In genomic region chr11:118922745-118923627, GRCh38 we compare ENCODE assay signal across 8 cellular contexts. TPM values are rescaled to one million over a fixed set of nuclear protein-coding genes. Genes with fewer than 3 reads are reported as not detected.
A peak's percentile ranks its signal among the peaks of the same experiment; 100 is the strongest.
DNase-seq lines count a peak whose midpoint lies in the region; ATAC-seq and TF ChIP-seq lines count a peak whose summit lies in the region.

No MANE protein-coding gene starts in this region.

- no peak overlapping the region for H3K9ac ChIP-seq in trophoblast cell (ENCODE audit: low read length)

- no peaks in the 10 kb centered on the region for H3K9me3 ChIP-seq in CD8-positive, alpha-beta T cell (ENCODE audit: low read length)
- H3K9me3 ChIP-seq in trophoblast cell (ENCODE audit: insufficient read depth, low read depth, low read length): no peaks in the 10 kb centered on the region

- H2AFZ ChIP-seq in trophoblast cell (ENCODE audit: insufficient read depth, low read length, poor library complexity): peak overlapping the region; percentile 12

- H4K8ac ChIP-seq in trophoblast cell (ENCODE audit: low read depth, low read length): peak overlapping the region; percentile 30

- H3K23ac ChIP-seq in trophoblast cell (ENCODE audit: low read length): no peak overlapping the region

- peak overlapping the region; percentile 95 for H3K4me3 ChIP-seq in CD8-positive, alpha-beta T cell (ENCODE audit: low read depth, low read length)
- H3K4me3 ChIP-seq in fibroblast of mammary gland (ENCODE audit: control insufficient read depth, low read depth, low read length) (peak overlapping the region; percentile 97), trophoblast cell (ENCODE audit: low read depth, low read length) (peak overlapping the region; percentile 99)

- no peaks in the 10 kb centered on the region for H3K36me3 ChIP-seq in CD8-positive, alpha-beta T cell (ENCODE audit: insufficient read depth, low read length)
- peaks cover 2 to 5% of the 10 kb centered on the region in 2 experiments for H3K36me3 ChIP-seq in trophoblast cell (ENCODE audit: control insufficient read depth in 1 of 2, insufficient read depth in 2 of 2, low read length in 2 of 2)

- H4K12ac ChIP-seq in trophoblast cell (ENCODE audit: low read depth, low read length): no peak overlapping the region

- CTCF ChIA-PET in CD8-positive, alpha-beta T cell (lab: Charles Lee): interaction anchor here (0.6 to 2.7 kb wide), 8 partner anchors 33 to 234 kb away, joined by 3 to 10 read pairs (median 6); partner anchors contain the start of genes DDX6 and UPK2

- peaks cover 68% of the 10 kb centered on the region for H3K79me1 ChIP-seq in trophoblast cell (ENCODE audit: low read length)

- no peaks in the 10 kb centered on the region for H3K27me3 Mint-ChIP-seq in CD8-positive, alpha-beta T cell (ENCODE audit: low read depth)

- H3K14ac ChIP-seq in trophoblast cell (ENCODE audit: low read length): peak overlapping the region; percentile 80

- H3K27ac ChIP-seq in CD8-positive, alpha-beta T cell (ENCODE audit: low read depth, low read length): peak overlapping the region; percentile 88
- H3K27ac ChIP-seq in VCaP (peak overlapping the region; percentile 97), trophoblast cell (ENCODE audit: low read depth, low read length) (peak overlapping the region; percentile 99)

- H3K79me2 ChIP-seq in trophoblast cell (ENCODE audit: control insufficient read depth, insufficient read depth, low read length, poor library complexity): peaks cover 57% of the 10 kb centered on the region

- DNase-seq in CD8-positive, alpha-beta T cell: peak in 3 of 7 experiments; percentile 26 to 53 (median 27)
- DNase-seq in fibroblast of mammary gland (ENCODE audit: low read depth) (no peak), trophoblast cell (no peak), SIG-M5 treated with dmso at 0.1 percent for 504 hours (lab: John Stamatoyannopoulos, UW; ENCODE audit: unreplicated experiment) (no peak), DMS79 (lab: John Stamatoyannopoulos, UW) (no peak), MV-4-11 (lab: John Stamatoyannopoulos, UW) (no peak)

- H3K4me1 ChIP-seq in CD8-positive, alpha-beta T cell (ENCODE audit: insufficient read depth, low read length): peaks cover 47% of the 10 kb centered on the region
- peaks cover 46 to 59% of the 10 kb centered on the region in 2 experiments for H3K4me1 ChIP-seq in trophoblast cell (ENCODE audit: control insufficient read depth in 1 of 2, insufficient read depth in 2 of 2, low read length in 2 of 2)

- H3K4me3 Mint-ChIP-seq in CD8-positive, alpha-beta T cell: peak overlapping the region; percentile 100

- no peaks in the 10 kb centered on the region for H3K9me3 Mint-ChIP-seq in CD8-positive, alpha-beta T cell

- peaks cover 56% of the 10 kb centered on the region for H3K4me1 Mint-ChIP-seq in CD8-positive, alpha-beta T cell (ENCODE audit: low read depth)

- H3K18ac ChIP-seq in trophoblast cell (ENCODE audit: low read length): peak overlapping the region; percentile 88

- WGBS in trophoblast cell (ENCODE audit: extremely low coverage, insufficient coverage, insufficient read length): no CpG with 5 or more reads among the region's 9 CpGs

- H3K36me3 Mint-ChIP-seq in CD8-positive, alpha-beta T cell: peaks cover 49% of the 10 kb centered on the region

- no peak for ATAC-seq in CD8-positive, alpha-beta T cell
- no peak for ATAC-seq in GM21737 (IDR thresholded peaks at IDR 0.05; ENCODE audit: unreplicated experiment)

- H3K4ac ChIP-seq in trophoblast cell (ENCODE audit: low read depth, low read length): peak overlapping the region; percentile 99

- peak overlapping the region; percentile 90 for H3K4me2 ChIP-seq in trophoblast cell (ENCODE audit: low read length)

- H3K27me3 ChIP-seq in CD8-positive, alpha-beta T cell (ENCODE audit: insufficient read depth, low read length): no peaks in the 10 kb centered on the region
- H3K27me3 ChIP-seq in trophoblast cell (ENCODE audit: insufficient read depth, low read length): no peaks in the 10 kb centered on the region

- peak overlapping the region; percentile 63 for H2BK5ac ChIP-seq in trophoblast cell (ENCODE audit: low read depth, low read length, poor library complexity)

- no peak for TF ChIP-seq CTCF in CD8-positive, alpha-beta T cell (IDR thresholded peaks at IDR 0.05)
- TF ChIP-seq CTCF in VCaP (conservative IDR thresholded peaks at IDR 0.05) (no peak), fibroblast of mammary gland (conservative IDR thresholded peaks at IDR 0.05; ENCODE audit: control insufficient read depth, insufficient read depth, low read depth, low read length) (no peak)

- peak overlapping the region; percentile 58 for H2BK12ac ChIP-seq in trophoblast cell (ENCODE audit: low read length)

- H2AK5ac ChIP-seq in trophoblast cell (ENCODE audit: low read length): peak overlapping the region; percentile 83

- intact Hi-C loops in CD8-positive, alpha-beta T cell (cut with DNase I, micrococcal nuclease): no loop called here

- peak overlapping the region; percentile 99 for H3K27ac Mint-ChIP-seq in CD8-positive, alpha-beta T cell

- POLR2A ChIA-PET in CD8-positive, alpha-beta T cell (lab: Charles Lee): interaction anchor here (1.0 to 5.9 kb wide), 6 partner anchors 11 to 133 kb away, joined by 3 to 201 read pairs (median 8); partner anchors contain the start of gene DDX6

- H2BK120ac ChIP-seq in trophoblast cell (ENCODE audit: insufficient read depth, low read length, poor library complexity): peak overlapping the region; percentile 77

- H4K91ac ChIP-seq in trophoblast cell (ENCODE audit: low read depth, low read length): peak overlapping the region; percentile 78

RNA-seq across cellular contexts. Expression of gene BCL9L, which starts 2.7 kb away (rescaled TPM):
- 100 to 1,000 TPM; 437 to 439 TPM for total RNA-seq in CD8-positive, alpha-beta T cell
- polyA plus RNA-seq in trophoblast cell (2013): 187 and 191 TPM in 2 replicates

RNA-seq across cellular contexts. Expression of gene UPK2, which starts 33.1 kb away (rescaled TPM):
- not detected for total RNA-seq in CD8-positive, alpha-beta T cell
- 2.8 and 3.2 TPM in 2 replicates for polyA plus RNA-seq in trophoblast cell (2013)

RNA-seq across cellular contexts. Expression of gene CXCR5, which starts 39.3 kb away (rescaled TPM):
- 1 to 10 TPM; 7.6 to 8.0 TPM for total RNA-seq in CD8-positive, alpha-beta T cell
- 0.03 and 0.06 TPM in 2 replicates for polyA plus RNA-seq in trophoblast cell (2013)

RNA-seq across cellular contexts. Expression of gene FOXR1, which starts 48.6 kb away (rescaled TPM):
- total RNA-seq in CD8-positive, alpha-beta T cell: not detected
- polyA plus RNA-seq in trophoblast cell (2013): not detected in 2 replicates
